ENCODE assay signal across 1 cellular context in the genomic region with DNA sequence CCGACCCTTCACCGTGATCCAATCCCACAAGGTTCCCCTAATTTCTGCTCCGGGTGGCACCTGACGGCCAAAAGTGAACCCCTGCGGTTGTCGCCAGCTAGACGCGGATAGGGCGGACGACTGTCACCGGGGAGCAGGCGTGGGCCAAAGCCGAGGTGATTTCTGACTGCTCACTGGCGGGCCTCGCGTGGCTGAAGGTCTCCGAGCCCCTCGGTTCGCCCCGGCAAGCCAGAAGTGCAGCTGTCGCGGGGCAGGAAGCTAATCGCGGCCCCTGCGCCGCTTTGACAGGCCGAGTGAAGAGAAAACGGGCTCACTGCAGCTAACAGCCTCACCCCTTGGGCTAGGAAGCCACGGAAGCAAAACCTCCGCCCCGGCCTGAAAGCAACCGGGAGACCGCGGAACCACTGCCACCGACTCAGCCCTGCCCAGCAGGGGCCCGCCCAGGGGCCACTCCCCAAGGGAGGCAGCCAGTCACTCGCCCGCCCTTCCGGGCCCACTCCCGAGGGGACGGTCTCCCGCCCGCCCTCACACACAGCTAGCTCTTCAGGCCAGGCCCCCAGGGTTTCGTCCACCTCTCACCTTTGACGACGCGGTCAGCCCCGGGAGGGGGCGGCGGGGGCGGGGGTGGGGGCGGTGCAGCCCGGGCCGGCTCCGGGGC.
TF ChIP-seq lines count a peak whose summit lies in the region.

No MANE protein-coding gene starts in this region.

TF ChIP-seq in HepG2, 621 proteins besides CTCF, POLR2A, EP300 and RAD21 (continued from another document and continues in another):
- TF ChIP-seq, protein P1, sequence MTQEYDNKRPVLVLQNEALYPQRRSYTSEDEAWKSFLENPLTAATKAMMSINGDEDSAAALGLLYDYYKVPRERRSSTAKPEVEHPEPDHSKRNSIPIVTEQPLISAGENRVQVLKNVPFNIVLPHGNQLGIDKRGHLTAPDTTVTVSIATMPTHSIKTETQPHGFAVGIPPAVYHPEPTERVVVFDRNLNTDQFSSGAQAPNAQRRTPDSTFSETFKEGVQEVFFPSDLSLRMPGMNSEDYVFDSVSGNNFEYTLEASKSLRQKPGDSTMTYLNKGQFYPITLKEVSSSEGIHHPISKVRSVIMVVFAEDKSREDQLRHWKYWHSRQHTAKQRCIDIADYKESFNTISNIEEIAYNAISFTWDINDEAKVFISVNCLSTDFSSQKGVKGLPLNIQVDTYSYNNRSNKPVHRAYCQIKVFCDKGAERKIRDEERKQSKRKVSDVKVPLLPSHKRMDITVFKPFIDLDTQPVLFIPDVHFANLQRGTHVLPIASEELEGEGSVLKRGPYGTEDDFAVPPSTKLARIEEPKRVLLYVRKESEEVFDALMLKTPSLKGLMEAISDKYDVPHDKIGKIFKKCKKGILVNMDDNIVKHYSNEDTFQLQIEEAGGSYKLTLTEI (CRISPR knock-in tag; conservative IDR thresholded peaks at IDR 0.05): no peak
- TF ChIP-seq, protein P2, sequence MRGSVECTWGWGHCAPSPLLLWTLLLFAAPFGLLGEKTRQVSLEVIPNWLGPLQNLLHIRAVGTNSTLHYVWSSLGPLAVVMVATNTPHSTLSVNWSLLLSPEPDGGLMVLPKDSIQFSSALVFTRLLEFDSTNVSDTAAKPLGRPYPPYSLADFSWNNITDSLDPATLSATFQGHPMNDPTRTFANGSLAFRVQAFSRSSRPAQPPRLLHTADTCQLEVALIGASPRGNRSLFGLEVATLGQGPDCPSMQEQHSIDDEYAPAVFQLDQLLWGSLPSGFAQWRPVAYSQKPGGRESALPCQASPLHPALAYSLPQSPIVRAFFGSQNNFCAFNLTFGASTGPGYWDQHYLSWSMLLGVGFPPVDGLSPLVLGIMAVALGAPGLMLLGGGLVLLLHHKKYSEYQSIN (CRISPR knock-in tag; IDR thresholded peaks at IDR 0.05; ENCODE audit: borderline replicate concordance): no peak
- TF ChIP-seq ZNF616 (CRISPR knock-in tag; IDR thresholded peaks at IDR 0.05; ENCODE audit: low read depth): no peak
- peak; percentile 21; the same call in 1 of the 2 replicates for TF ChIP-seq ZFP37 (CRISPR knock-in tag; IDR thresholded peaks at IDR 0.05; ENCODE audit: borderline replicate concordance)
- TF ChIP-seq ZFP41 (CRISPR knock-in tag; IDR thresholded peaks at IDR 0.05; ENCODE audit: borderline replicate concordance): no peak
- TF ChIP-seq GTF3A (CRISPR knock-in tag; conservative IDR thresholded peaks at IDR 0.05): no peak
- TF ChIP-seq ZNF331 (CRISPR knock-in tag; IDR thresholded peaks at IDR 0.05): no peak; the same call in 1 of the 2 replicates
- no peak for TF ChIP-seq LCORL (IDR thresholded peaks at IDR 0.05)
- no peak for TF ChIP-seq LCORL (CRISPR knock-in tag; IDR thresholded peaks at IDR 0.05)
- no peak for TF ChIP-seq POGZ (CRISPR knock-in tag; IDR thresholded peaks at IDR 0.05)
- TF ChIP-seq GFI1 (CRISPR knock-in tag; IDR thresholded peaks at IDR 0.05; ENCODE audit: borderline replicate concordance): no peak
- TF ChIP-seq ZNF547 (CRISPR knock-in tag; IDR thresholded peaks at IDR 0.05): peak; percentile 68
- no peak for TF ChIP-seq ZNF775 (CRISPR knock-in tag; IDR thresholded peaks at IDR 0.05; ENCODE audit: borderline replicate concordance)
- no peak for TF ChIP-seq THYN1 (CRISPR knock-in tag; IDR thresholded peaks at IDR 0.05; ENCODE audit: borderline replicate concordance, low read depth)
- TF ChIP-seq GATAD1 (CRISPR knock-in tag; IDR thresholded peaks at IDR 0.05): no peak
- TF ChIP-seq, protein P3, sequence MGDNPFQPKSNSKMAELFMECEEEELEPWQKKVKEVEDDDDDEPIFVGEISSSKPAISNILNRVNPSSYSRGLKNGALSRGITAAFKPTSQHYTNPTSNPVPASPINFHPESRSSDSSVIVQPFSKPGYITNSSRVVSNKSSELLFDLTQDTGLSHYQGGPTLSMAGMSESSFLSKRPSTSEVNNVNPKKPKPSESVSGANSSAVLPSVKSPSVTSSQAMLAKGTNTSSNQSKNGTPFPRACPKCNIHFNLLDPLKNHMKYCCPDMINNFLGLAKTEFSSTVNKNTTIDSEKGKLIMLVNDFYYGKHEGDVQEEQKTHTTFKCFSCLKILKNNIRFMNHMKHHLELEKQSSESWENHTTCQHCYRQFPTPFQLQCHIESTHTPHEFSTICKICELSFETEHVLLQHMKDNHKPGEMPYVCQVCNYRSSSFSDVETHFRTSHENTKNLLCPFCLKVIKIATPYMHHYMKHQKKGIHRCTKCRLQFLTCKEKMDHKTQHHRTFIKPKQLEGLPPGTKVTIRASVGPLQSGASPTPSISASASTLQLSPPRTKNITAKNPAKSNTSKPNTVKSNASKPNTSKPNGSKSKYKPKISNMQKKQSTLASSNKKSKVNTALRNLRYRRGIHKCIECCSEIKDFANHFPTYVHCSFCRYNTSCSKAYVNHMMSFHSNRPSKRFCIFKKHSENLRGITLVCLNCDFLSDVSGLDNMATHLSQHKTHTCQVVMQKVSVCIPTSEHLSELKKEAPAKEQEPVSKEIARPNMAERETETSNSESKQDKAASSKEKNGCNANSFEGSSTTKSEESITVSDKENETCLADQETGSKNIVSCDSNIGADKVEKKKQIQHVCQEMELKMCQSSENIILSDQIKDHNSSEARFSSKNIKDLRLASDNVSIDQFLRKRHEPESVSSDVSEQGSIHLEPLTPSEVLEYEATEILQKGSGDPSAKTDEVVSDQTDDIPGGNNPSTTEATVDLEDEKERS (CRISPR knock-in tag; IDR thresholded peaks at IDR 0.05): no peak
- TF ChIP-seq ZSCAN25 (CRISPR knock-in tag; IDR thresholded peaks at IDR 0.05): peak; percentile 51
- TF ChIP-seq ZNF841 (CRISPR knock-in tag; IDR thresholded peaks at IDR 0.05; ENCODE audit: borderline replicate concordance): no peak
- 0 out of 2 replicates have a peak, but pooled peaks have one; percentile 46 for TF ChIP-seq ZNF44 (CRISPR knock-in tag; IDR thresholded peaks at IDR 0.05)
- no peak for TF ChIP-seq SP1 (IDR thresholded peaks at IDR 0.05)
- no peak for TF ChIP-seq SP1 (CRISPR knock-in tag; IDR thresholded peaks at IDR 0.05)
- TF ChIP-seq KMT2A (CRISPR knock-in tag; IDR thresholded peaks at IDR 0.05): peak; percentile 77; the same call in 1 of the 2 replicates
- TF ChIP-seq, protein P4, sequence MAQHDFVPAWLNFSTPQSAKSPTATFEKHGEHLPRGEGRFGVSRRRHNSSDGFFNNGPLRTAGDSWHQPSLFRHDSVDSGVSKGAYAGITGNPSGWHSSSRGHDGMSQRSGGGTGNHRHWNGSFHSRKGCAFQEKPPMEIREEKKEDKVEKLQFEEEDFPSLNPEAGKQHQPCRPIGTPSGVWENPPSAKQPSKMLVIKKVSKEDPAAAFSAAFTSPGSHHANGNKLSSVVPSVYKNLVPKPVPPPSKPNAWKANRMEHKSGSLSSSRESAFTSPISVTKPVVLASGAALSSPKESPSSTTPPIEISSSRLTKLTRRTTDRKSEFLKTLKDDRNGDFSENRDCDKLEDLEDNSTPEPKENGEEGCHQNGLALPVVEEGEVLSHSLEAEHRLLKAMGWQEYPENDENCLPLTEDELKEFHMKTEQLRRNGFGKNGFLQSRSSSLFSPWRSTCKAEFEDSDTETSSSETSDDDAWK (CRISPR knock-in tag; IDR thresholded peaks at IDR 0.05): no peak
- TF ChIP-seq RCOR2 (CRISPR knock-in tag; IDR thresholded peaks at IDR 0.05): no peak
- TF ChIP-seq ZNF792 (CRISPR knock-in tag; IDR thresholded peaks at IDR 0.05): no peak
- no peak for TF ChIP-seq MAFF (IDR thresholded peaks at IDR 0.05; ENCODE audit: low read depth, low read length)
- no peak for TF ChIP-seq ZNF432 (CRISPR knock-in tag; IDR thresholded peaks at IDR 0.05; ENCODE audit: borderline replicate concordance)
- TF ChIP-seq TARDBP (CRISPR knock-in tag; IDR thresholded peaks at IDR 0.05): no peak
- no peak for TF ChIP-seq ZBTB8A (CRISPR knock-in tag; IDR thresholded peaks at IDR 0.05; ENCODE audit: borderline replicate concordance, low read depth)
- no peak for TF ChIP-seq PCBP2 (optimal IDR thresholded peaks at IDR 0.05; ENCODE audit: low read depth, low read length, poor library complexity, severe bottlenecking)
- no peak for TF ChIP-seq ZNF230 (CRISPR knock-in tag; IDR thresholded peaks at IDR 0.05)
- peak; percentile 70; the same call in 1 of the 2 replicates for TF ChIP-seq HOXA5 (CRISPR knock-in tag; IDR thresholded peaks at IDR 0.05)
- TF ChIP-seq, protein P5, sequence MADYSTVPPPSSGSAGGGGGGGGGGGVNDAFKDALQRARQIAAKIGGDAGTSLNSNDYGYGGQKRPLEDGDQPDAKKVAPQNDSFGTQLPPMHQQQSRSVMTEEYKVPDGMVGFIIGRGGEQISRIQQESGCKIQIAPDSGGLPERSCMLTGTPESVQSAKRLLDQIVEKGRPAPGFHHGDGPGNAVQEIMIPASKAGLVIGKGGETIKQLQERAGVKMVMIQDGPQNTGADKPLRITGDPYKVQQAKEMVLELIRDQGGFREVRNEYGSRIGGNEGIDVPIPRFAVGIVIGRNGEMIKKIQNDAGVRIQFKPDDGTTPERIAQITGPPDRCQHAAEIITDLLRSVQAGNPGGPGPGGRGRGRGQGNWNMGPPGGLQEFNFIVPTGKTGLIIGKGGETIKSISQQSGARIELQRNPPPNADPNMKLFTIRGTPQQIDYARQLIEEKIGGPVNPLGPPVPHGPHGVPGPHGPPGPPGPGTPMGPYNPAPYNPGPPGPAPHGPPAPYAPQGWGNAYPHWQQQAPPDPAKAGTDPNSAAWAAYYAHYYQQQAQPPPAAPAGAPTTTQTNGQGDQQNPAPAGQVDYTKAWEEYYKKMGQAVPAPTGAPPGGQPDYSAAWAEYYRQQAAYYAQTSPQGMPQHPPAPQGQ (CRISPR knock-in tag; IDR thresholded peaks at IDR 0.05; ENCODE audit: borderline replicate concordance): no peak
- TF ChIP-seq, protein P6, sequence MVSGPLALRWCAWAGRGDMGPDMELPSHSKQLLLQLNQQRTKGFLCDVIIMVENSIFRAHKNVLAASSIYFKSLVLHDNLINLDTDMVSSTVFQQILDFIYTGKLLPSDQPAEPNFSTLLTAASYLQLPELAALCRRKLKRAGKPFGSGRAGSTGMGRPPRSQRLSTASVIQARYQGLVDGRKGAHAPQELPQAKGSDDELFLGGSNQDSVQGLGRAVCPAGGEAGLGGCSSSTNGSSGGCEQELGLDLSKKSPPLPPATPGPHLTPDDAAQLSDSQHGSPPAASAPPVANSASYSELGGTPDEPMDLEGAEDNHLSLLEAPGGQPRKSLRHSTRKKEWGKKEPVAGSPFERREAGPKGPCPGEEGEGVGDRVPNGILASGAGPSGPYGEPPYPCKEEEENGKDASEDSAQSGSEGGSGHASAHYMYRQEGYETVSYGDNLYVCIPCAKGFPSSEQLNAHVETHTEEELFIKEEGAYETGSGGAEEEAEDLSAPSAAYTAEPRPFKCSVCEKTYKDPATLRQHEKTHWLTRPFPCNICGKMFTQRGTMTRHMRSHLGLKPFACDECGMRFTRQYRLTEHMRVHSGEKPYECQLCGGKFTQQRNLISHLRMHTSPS (CRISPR knock-in tag; IDR thresholded peaks at IDR 0.05; ENCODE audit: low read depth): peak; percentile 14; the same call in 1 of the 2 replicates
- no peak for TF ChIP-seq SIX4 (CRISPR knock-in tag; IDR thresholded peaks at IDR 0.05)
- TF ChIP-seq, protein P7, sequence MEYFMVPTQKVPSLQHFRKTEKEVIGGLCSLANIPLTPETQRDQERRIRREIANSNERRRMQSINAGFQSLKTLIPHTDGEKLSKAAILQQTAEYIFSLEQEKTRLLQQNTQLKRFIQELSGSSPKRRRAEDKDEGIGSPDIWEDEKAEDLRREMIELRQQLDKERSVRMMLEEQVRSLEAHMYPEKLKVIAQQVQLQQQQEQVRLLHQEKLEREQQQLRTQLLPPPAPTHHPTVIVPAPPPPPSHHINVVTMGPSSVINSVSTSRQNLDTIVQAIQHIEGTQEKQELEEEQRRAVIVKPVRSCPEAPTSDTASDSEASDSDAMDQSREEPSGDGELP (IDR thresholded peaks at IDR 0.05; ENCODE audit: borderline replicate concordance, low read depth): no peak
- no peak for TF ChIP-seq SPEN (CRISPR knock-in tag; IDR thresholded peaks at IDR 0.05; ENCODE audit: low read depth)
- TF ChIP-seq ZNF709 (CRISPR knock-in tag; IDR thresholded peaks at IDR 0.05): no peak
- TF ChIP-seq GPN1 (CRISPR knock-in tag; IDR thresholded peaks at IDR 0.05; ENCODE audit: borderline replicate concordance): no peak
- TF ChIP-seq ZNF550 (CRISPR knock-in tag; IDR thresholded peaks at IDR 0.05; ENCODE audit: borderline replicate concordance): no peak
- TF ChIP-seq NFRKB (IDR thresholded peaks at IDR 0.05): no peak
- TF ChIP-seq BRCA1 (CRISPR knock-in tag; IDR thresholded peaks at IDR 0.05): peak; percentile 61; the same call in 1 of the 2 replicates
- TF ChIP-seq GATAD2A (CRISPR knock-in tag; IDR thresholded peaks at IDR 0.05): no peak
- TF ChIP-seq POLR2AphosphoS5 (IDR thresholded peaks at IDR 0.05; ENCODE audit: low read depth, low read length): peak; percentile 66
- TF ChIP-seq, protein P8, sequence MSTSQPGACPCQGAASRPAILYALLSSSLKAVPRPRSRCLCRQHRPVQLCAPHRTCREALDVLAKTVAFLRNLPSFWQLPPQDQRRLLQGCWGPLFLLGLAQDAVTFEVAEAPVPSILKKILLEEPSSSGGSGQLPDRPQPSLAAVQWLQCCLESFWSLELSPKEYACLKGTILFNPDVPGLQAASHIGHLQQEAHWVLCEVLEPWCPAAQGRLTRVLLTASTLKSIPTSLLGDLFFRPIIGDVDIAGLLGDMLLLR (CRISPR knock-in tag; IDR thresholded peaks at IDR 0.05): peak; percentile 68; the same call in 1 of the 2 replicates
- TF ChIP-seq FOXK2 (IDR thresholded peaks at IDR 0.05): no peak
- TF ChIP-seq SRSF1 (optimal IDR thresholded peaks at IDR 0.05; ENCODE audit: low read depth, low read length): peak; percentile 83
- TF ChIP-seq, protein P9, sequence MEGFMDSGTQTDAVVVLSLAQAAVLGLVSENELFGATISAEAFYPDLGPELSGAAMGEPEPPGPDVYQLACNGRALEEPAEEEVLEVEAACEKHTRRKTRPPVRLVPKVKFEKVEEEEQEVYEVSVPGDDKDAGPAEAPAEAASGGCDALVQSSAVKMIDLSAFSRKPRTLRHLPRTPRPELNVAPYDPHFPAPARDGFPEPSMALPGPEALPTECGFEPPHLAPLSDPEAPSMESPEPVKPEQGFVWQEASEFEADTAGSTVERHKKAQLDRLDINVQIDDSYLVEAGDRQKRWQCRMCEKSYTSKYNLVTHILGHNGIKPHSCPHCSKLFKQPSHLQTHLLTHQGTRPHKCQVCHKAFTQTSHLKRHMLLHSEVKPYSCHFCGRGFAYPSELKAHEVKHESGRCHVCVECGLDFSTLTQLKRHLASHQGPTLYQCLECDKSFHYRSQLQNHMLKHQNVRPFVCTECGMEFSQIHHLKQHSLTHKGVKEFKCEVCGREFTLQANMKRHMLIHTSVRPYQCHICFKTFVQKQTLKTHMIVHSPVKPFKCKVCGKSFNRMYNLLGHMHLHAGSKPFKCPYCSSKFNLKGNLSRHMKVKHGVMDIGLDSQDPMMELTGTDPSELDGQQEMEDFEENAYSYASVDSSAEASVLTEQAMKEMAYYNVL (CRISPR knock-in tag; IDR thresholded peaks at IDR 0.05; ENCODE audit: borderline replicate concordance): no peak
- no peak for TF ChIP-seq TCF7L2 (IDR thresholded peaks at IDR 0.05; ENCODE audit: low read depth, low read length)
- 0 out of 2 replicates have a peak, but pooled peaks have one; percentile 8 for TF ChIP-seq ZNF329 (CRISPR knock-in tag; IDR thresholded peaks at IDR 0.05; ENCODE audit: low read depth)
- TF ChIP-seq ZNF83 (CRISPR knock-in tag; IDR thresholded peaks at IDR 0.05; ENCODE audit: borderline replicate concordance): no peak
